In genomic region chr4:113978561-113979156, GRCh38 we compare ENCODE assay signal across 7 cellular contexts. TPM values are rescaled to one million over a fixed set of nuclear protein-coding genes. Genes with fewer than 3 reads are reported as not detected.
DNase-seq lines count a peak whose midpoint lies in the region; ATAC-seq and TF ChIP-seq lines count a peak whose summit lies in the region.

No MANE protein-coding gene starts in this region.

- H3K36me3 ChIP-seq in ascending aorta = no peaks in the 10 kb centered on the region

- peaks cover 0 to 5% of the 10 kb centered on the region in 2 donors for H3K9me3 ChIP-seq in ascending aorta
- peaks cover 2% of the 10 kb centered on the region for H3K9me3 ChIP-seq in iPS-18c (ENCODE audit: control insufficient read depth, insufficient read depth, low read length)

- intact Hi-C loops in ascending aorta (cut with DNase I) = loop anchor here (2.0 to 10.0 kb wide), 4 partner anchors 20 to 294 kb away; partner anchors contain the start of gene CAMK2D

- POLR2A ChIA-PET in HEK293T (lab: Yijun Ruan, JAX) = interaction anchor here (1.2 kb wide), 1 partner anchor 19 kb away, joined by 3 read pairs; no protein-coding TSS in a partner anchor

- no peak for TF ChIP-seq CTCF in ascending aorta (IDR thresholded peaks at IDR 0.05)

- H3K4me1 ChIP-seq in ascending aorta = peaks cover 0 to 17% of the 10 kb centered on the region in 2 donors

- peak overlapping the region; percentile 92 to 94 for H3K27ac ChIP-seq in ascending aorta

- no peak overlapping the region for H3K27ac Mint-ChIP-seq in stimulated activated memory B cell treated with anti-CD40 and anti-IgM and Interleukin-4, amounts not matched to agents 10 μg/mL and 1 μg/mL and 100 μg/mL, for 72 hours

- H3K4me3 Mint-ChIP-seq in stimulated activated memory B cell treated with anti-CD40 and anti-IgM and Interleukin-4, amounts not matched to agents 10 μg/mL and 1 μg/mL and 100 μg/mL, for 72 hours = no peak overlapping the region

- H3K27me3 ChIP-seq in ascending aorta = no peaks in the 10 kb centered on the region

- peaks cover 6% of the 10 kb centered on the region for H3K36me3 Mint-ChIP-seq in stimulated activated memory B cell treated with anti-CD40 and anti-IgM and Interleukin-4, amounts not matched to agents 10 μg/mL and 1 μg/mL and 100 μg/mL, for 72 hours

- peaks cover 70% of the 10 kb centered on the region for H3K27me3 Mint-ChIP-seq in stimulated activated memory B cell treated with anti-CD40 and anti-IgM and Interleukin-4, amounts not matched to agents 10 μg/mL and 1 μg/mL and 100 μg/mL, for 72 hours

- peaks cover 8% of the 10 kb centered on the region for H3K9me3 Mint-ChIP-seq in stimulated activated memory B cell treated with anti-CD40 and anti-IgM and Interleukin-4, amounts not matched to agents 10 μg/mL and 1 μg/mL and 100 μg/mL, for 72 hours

- peak; percentile 41 for ATAC-seq in stimulated activated memory B cell treated with anti-CD40 and anti-IgM and Interleukin-4, amounts not matched to agents 10 μg/mL and 1 μg/mL and 100 μg/mL, for 72 hours
- ATAC-seq in HG03354 (IDR thresholded peaks at IDR 0.05; ENCODE audit: poor library complexity, severe bottlenecking, unreplicated experiment) (no peak), GM21576 (IDR thresholded peaks at IDR 0.05; ENCODE audit: unreplicated experiment) (no peak)

- CTCF ChIA-PET in HEK293T (lab: Yijun Ruan, JAX) = interaction anchor here (0.6 kb wide), 1 partner anchor 864 kb away, joined by 3 read pairs; no protein-coding TSS in a partner anchor

- peaks cover 16% of the 10 kb centered on the region for H3K4me1 Mint-ChIP-seq in stimulated activated memory B cell treated with anti-CD40 and anti-IgM and Interleukin-4, amounts not matched to agents 10 μg/mL and 1 μg/mL and 100 μg/mL, for 72 hours

- peak overlapping the region; percentile 74 to 80 for H3K4me3 ChIP-seq in ascending aorta
- H3K4me3 ChIP-seq in iPS-18c (ENCODE audit: insufficient read depth, low read depth, low read length) = peak overlapping the region; percentile 85

- DNase-seq in HK-2 (ENCODE audit: unreplicated experiment) (peak; percentile 55), ascending aorta (ENCODE audit: low spot score in 2 of 2) (no peak), HEK293T (ENCODE audit: extremely low spot score) (no peak)

TF ChIP-seq in HEK293T, 16 proteins besides CTCF, POLR2A, EP300 and RAD21:
- TF ChIP-seq PKNOX1 (IDR thresholded peaks at IDR 0.05) (no peak), ELF4 (IDR thresholded peaks at IDR 0.05) (no peak), BHLHE40 (IDR thresholded peaks at IDR 0.05; ENCODE audit: borderline replicate concordance) (no peak), FOXA1 (IDR thresholded peaks at IDR 0.05) (no peak), LEF1 (IDR thresholded peaks at IDR 0.05; ENCODE audit: borderline replicate concordance) (no peak), FOXM1 (IDR thresholded peaks at IDR 0.05; ENCODE audit: borderline replicate concordance) (no peak), ARNT (IDR thresholded peaks at IDR 0.05) (no peak), SP1 (IDR thresholded peaks at IDR 0.05) (no peak), HDGF (IDR thresholded peaks at IDR 0.05; ENCODE audit: borderline replicate concordance) (no peak), FOXK2 (IDR thresholded peaks at IDR 0.05) (no peak), CTBP1 (IDR thresholded peaks at IDR 0.05; ENCODE audit: borderline replicate concordance) (no peak), L3MBTL2 (conservative IDR thresholded peaks at IDR 0.05) (no peak), TARDBP (IDR thresholded peaks at IDR 0.05) (no peak), NFRKB (IDR thresholded peaks at IDR 0.05) (no peak), ZNF384 (IDR thresholded peaks at IDR 0.05) (no peak), SUZ12 (IDR thresholded peaks at IDR 0.05) (no peak)

RNA-seq across cellular contexts. Expression of gene ARSJ, which starts 0.8 kb away (rescaled TPM):
- total RNA-seq in ascending aorta = 14.6 TPM
